Comparison of ENCODE assay signal across 11 cellular contexts in genomic region chr19:51098366-51099069, GRCh38. TPM values are rescaled to one million over a fixed set of nuclear protein-coding genes. Genes with fewer than 3 reads are reported as not detected.
DNase-seq lines count a peak whose midpoint lies in the region; ATAC-seq, FAIRE-seq and TF ChIP-seq lines count a peak whose summit lies in the region.
"Had no signal": no experiment of that assay in that cellular context is flagged by ENCODE, and none has a peak within 500 bp of the region (broad histone marks: within the 10 kb centered on the region; RNA-seq: fewer than 3 reads in every experiment).

No MANE protein-coding gene starts in this region.

- no peak overlapping the region for H3K23ac ChIP-seq in H1 (ENCODE audit: insufficient read length)

- TF ChIP-seq CTCF in CD14-positive monocyte (IDR thresholded peaks at IDR 0.05): no peak
- TF ChIP-seq CTCF in H1 (IDR thresholded peaks at IDR 0.05; ENCODE audit: control extremely low read depth in 1 of 3, insufficient read depth in 1 of 3, low read depth in 1 of 3, low read length in 3 of 3): peak; percentile 14 to 30 (median 20); a peak in 3 of 4 replicates
- TF ChIP-seq CTCF in natural killer cell (IDR thresholded peaks at IDR 0.05): no peak

- FAIRE-seq in H1 (lab: Jason Lieb, UNC): no peak

- H4K5ac ChIP-seq in H1 (ENCODE audit: insufficient read length, low read depth, low read length): no peak overlapping the region

- peaks cover 23% of the 10 kb centered on the region for H3K4me1 Mint-ChIP-seq in CD14-positive monocyte
- peaks cover 18% of the 10 kb centered on the region for H3K4me1 Mint-ChIP-seq in activated CD4-positive, alpha-beta memory T cell treated with anti-CD3 and anti-CD28 coated beads for 36 hours (ENCODE audit: low read depth)
- H3K4me1 Mint-ChIP-seq in natural killer cell: peaks cover 25 to 33% of the 10 kb centered on the region in 2 donors

- peaks cover 3% of the 10 kb centered on the region for H3K79me1 ChIP-seq in H1 (ENCODE audit: low read depth, low read length)

- peak overlapping the region in 1 of 4 experiments; percentile 52; a peak in 3 of 8 replicates for H3K4me3 ChIP-seq in H1 (ENCODE audit: extremely low read depth in 1 of 4, insufficient read depth in 2 of 4, low read depth in 3 of 4, low read length in 4 of 4)
- H3K4me3 ChIP-seq: SK-N-MC had no signal

- H3K4ac ChIP-seq in H1 (replicated peaks; ENCODE audit: insufficient read length, low read depth, low read length): no peak overlapping the region

- H3K4me1 ChIP-seq in H1 (replicated peaks in 1 of 4; ENCODE audit: control insufficient read depth in 3 of 4, insufficient read depth in 4 of 4, low read length in 3 of 4): peaks cover 0 to 6% (median 2%) of the 10 kb centered on the region in 4 experiments; a peak in 4 of 7 replicates

- intact Hi-C loops in CD14-positive monocyte (cut with micrococcal nuclease): no loop called here
- intact Hi-C loops in activated CD4-positive, alpha-beta memory T cell treated with anti-CD3 and anti-CD28 coated beads for 36 hours (cut with micrococcal nuclease): no loop called here
- intact Hi-C loops in natural killer cell (cut with micrococcal nuclease): loop anchor here (10.0 kb wide), 1 partner anchor 164 kb away; no protein-coding TSS in a partner anchor

- peaks cover 0 to 3% (median 0%) of the 10 kb centered on the region in 7 donors for H3K9me3 Mint-ChIP-seq in CD14-positive monocyte
- no peaks in the 10 kb centered on the region for H3K9me3 Mint-ChIP-seq in activated CD4-positive, alpha-beta memory T cell treated with anti-CD3 and anti-CD28 coated beads for 36 hours
- H3K9me3 Mint-ChIP-seq in natural killer cell: no peaks in the 10 kb centered on the region

- no peaks in the 10 kb centered on the region for H3K23me2 ChIP-seq in H1 (ENCODE audit: low read depth, low read length)

- H2BK120ac ChIP-seq in H1 (replicated peaks; ENCODE audit: low read depth, low read length): no peak overlapping the region

- H3K14ac ChIP-seq in H1 (ENCODE audit: insufficient read length): no peak overlapping the region

- H3K79me2 ChIP-seq in H1 (ENCODE audit: control insufficient read depth in 1 of 2, insufficient read depth in 2 of 2, low read length in 2 of 2): no peaks in the 10 kb centered on the region

- no peak overlapping the region for H2AFZ ChIP-seq in H1 (ENCODE audit: low read length)

- no peak for TF ChIP-seq EP300 in H1 (IDR thresholded peaks at IDR 0.05; ENCODE audit: borderline replicate concordance in 1 of 2, low read depth in 2 of 2, low read length in 2 of 2)

- no peak overlapping the region for H4K91ac ChIP-seq in H1 (replicated peaks; ENCODE audit: insufficient read length, low read length)

- H4K20me1 ChIP-seq in H1 (replicated peaks in 1 of 2; ENCODE audit: control insufficient read depth in 1 of 2, insufficient read depth in 2 of 2, low read length in 2 of 2): peaks cover 2 to 3% of the 10 kb centered on the region in 2 experiments

- peak overlapping the region in 1 of 2 donors; percentile 61 for H3K4me3 Mint-ChIP-seq in CD14-positive monocyte
- no peak overlapping the region for H3K4me3 Mint-ChIP-seq in activated CD4-positive, alpha-beta memory T cell treated with anti-CD3 and anti-CD28 coated beads for 36 hours
- H3K4me3 Mint-ChIP-seq in natural killer cell: no peak overlapping the region

- peaks cover 36 to 60% of the 10 kb centered on the region in 2 donors for H3K36me3 Mint-ChIP-seq in CD14-positive monocyte
- peaks cover 20% of the 10 kb centered on the region for H3K36me3 Mint-ChIP-seq in activated CD4-positive, alpha-beta memory T cell treated with anti-CD3 and anti-CD28 coated beads for 36 hours
- no peaks in the 10 kb centered on the region for H3K36me3 Mint-ChIP-seq in natural killer cell

- H3K9me3 ChIP-seq in H1 (ENCODE audit: insufficient read depth in 2 of 2, low read depth in 1 of 2, low read length in 1 of 2): no peaks in the 10 kb centered on the region

- H2AK5ac ChIP-seq in H1 (ENCODE audit: low read depth, low read length): no peak overlapping the region

- CTCF ChIA-PET in activated CD4-positive, alpha-beta memory T cell treated with anti-CD3 and anti-CD28 coated beads for 36 hours (lab: Charles Lee): no interaction called here
- CTCF ChIA-PET in H1 (lab: Charles Lee; ENCODE audit: partially characterized antibody): interaction anchor here (0.6 kb wide), 1 partner anchor 97 kb away, joined by 3 read pairs; the partner anchor contains the start of gene KLK8

- H3K4me2 ChIP-seq in H1 (ENCODE audit: insufficient read depth in 1 of 2, low read depth in 2 of 2, low read length in 2 of 2): peak overlapping the region in 1 of 2 experiments; percentile 51; a peak in 1 of 4 replicates

- peak overlapping the region in 5 of 7 donors; percentile 6 to 82 (median 26) for H3K27ac Mint-ChIP-seq in CD14-positive monocyte
- H3K27ac Mint-ChIP-seq in activated CD4-positive, alpha-beta memory T cell treated with anti-CD3 and anti-CD28 coated beads for 36 hours: no peak overlapping the region
- H3K27ac Mint-ChIP-seq in natural killer cell: peak overlapping the region in 1 of 2 donors; percentile 77

- no peak overlapping the region for H3K56ac ChIP-seq in H1 (replicated peaks; ENCODE audit: insufficient read length, low read depth, low read length)

- TF ChIP-seq POLR2A in H1 (IDR thresholded peaks at IDR 0.05; ENCODE audit: control extremely low read depth in 1 of 2, low read depth in 2 of 2, low read length in 2 of 2): no peak

- H4K8ac ChIP-seq in H1 (ENCODE audit: extremely low read depth, insufficient read depth, low read length): no peak overlapping the region; the same call in 1 of the 2 replicates

- H3K27me3 Mint-ChIP-seq in CD14-positive monocyte (ENCODE audit: low read depth in 3 of 3) (peaks cover 2 to 3% (median 3%) of the 10 kb centered on the region in 3 donors), natural killer cell (ENCODE audit: low read depth in 2 of 2) (no peaks in the 10 kb centered on the region)
- H3K27me3 Mint-ChIP-seq in activated CD4-positive, alpha-beta memory T cell treated with anti-CD3 and anti-CD28 coated beads for 36 hours: no peaks in the 10 kb centered on the region

- ATAC-seq in natural killer cell (peak in 2 of 3 donors; percentile 82 to 89), GM18498 (IDR thresholded peaks at IDR 0.05; ENCODE audit: unreplicated experiment) (no peak)

- no peak overlapping the region for H2BK20ac ChIP-seq in H1 (ENCODE audit: low read length)

- H2BK5ac ChIP-seq in H1 (ENCODE audit: low read depth, low read length): no peak overlapping the region

- no peak for TF ChIP-seq RAD21 in H1 (IDR thresholded peaks at IDR 0.05 in 1 of 2, conservative IDR thresholded peaks at IDR 0.05 in 1 of 2; ENCODE audit: low read depth in 2 of 2, low read length in 2 of 2)

- POLR2A ChIA-PET in activated CD4-positive, alpha-beta memory T cell treated with anti-CD3 and anti-CD28 coated beads for 36 hours (lab: Charles Lee): no interaction called here
- POLR2A ChIA-PET in H1 (lab: Charles Lee; ENCODE audit: partially characterized antibody): no interaction called here

- no peak overlapping the region for H2BK12ac ChIP-seq in H1 (ENCODE audit: low read depth, low read length)

- H3K27me3 ChIP-seq in H1 (replicated peaks in 1 of 4; ENCODE audit: control insufficient read depth in 3 of 4, extremely low read depth in 1 of 4, insufficient read depth in 3 of 4, low read length in 3 of 4): no peaks in the 10 kb centered on the region; a peak in 1 of 7 replicates

- no peak overlapping the region for H2BK15ac ChIP-seq in H1 (ENCODE audit: low read length)

- 58% methylated on average over 51 of the region's 80 CpGs; no CpG with 5 or more reads in 1 of the 2 experiments for WGBS in H1 (ENCODE audit: extremely low coverage in 1 of 2, insufficient coverage in 1 of 2, insufficient read length in 1 of 2, insufficient replicate concordance in 2 of 2, low coverage in 1 of 2, low lambda C conversion rate in 2 of 2, missing lambda C conversion rate in 1 of 2), 2 experiments

- H3K27ac ChIP-seq in H1 (ENCODE audit: low read depth, low read length): no peak overlapping the region
- H3K27ac ChIP-seq: SK-N-MC had no signal

- no peak overlapping the region for H3K18ac ChIP-seq in H1 (ENCODE audit: extremely low read depth, low read length)

- no peaks in the 10 kb centered on the region; a peak in 3 of 8 replicates for H3K36me3 ChIP-seq in H1 (ENCODE audit: control insufficient read depth in 2 of 4, insufficient read depth in 4 of 4, low read length in 3 of 4)

- no peak overlapping the region for H3K9ac ChIP-seq in H1 (replicated peaks in 1 of 4; ENCODE audit: extremely low read depth in 1 of 4, low read depth in 3 of 4, low read length in 3 of 4)

- no peak for DNase-seq in CD14-positive monocyte (ENCODE audit: low spot score)
- DNase-seq in activated CD4-positive, alpha-beta memory T cell treated with anti-CD3 and anti-CD28 coated beads for 36 hours: peak; percentile 50
- no peak for DNase-seq in H1 (ENCODE audit: low read depth in 1 of 2, low spot score in 2 of 2)
- peak; percentile 42 for DNase-seq in natural killer cell
- DNase-seq in HPDE6-E6E7 (ENCODE audit: extremely low spot score): no peak
- no peak for DNase-seq in GM19240 (ENCODE audit: insufficient read length, low spot score)
- no peak for DNase-seq in foreskin melanocyte
- DNase-seq: IMR-90 had no signal

RNA-seq across cellular contexts. Expression of gene CTU1, which starts 9.7 kb away (rescaled TPM):
- polyA plus RNA-seq in CD14-positive monocyte (1 to 10 TPM in 1 of 2 donors, under 1 TPM in 1; 0.75 to 3.0 TPM), H1 (2011; rRNA removed) (4.6 and 6.6 TPM in 2 replicates)
- total RNA-seq in activated CD4-positive, alpha-beta memory T cell treated with anti-CD3 and anti-CD28 coated beads for 36 hours: 1 to 10 TPM; 8.8 to 9.8 TPM
- total RNA-seq in H1 (2021; fragmentation: NEBNext Ultra II Directional; extraction: Animal tissue kit (Norgen Biotek cat#: 25700)): 7.2 and 8.1 TPM in 2 replicates
- polyA plus RNA-seq in H1 (2011; cell fraction: cytosol; rRNA removed): 5.2 TPM
- polyA plus RNA-seq in H1 (2011; cell fraction: nucleus; rRNA removed): 12.7 TPM
- 2.9 to 4.4 TPM (median 3.7 TPM) in 4 replicates for polyA plus RNA-seq in H1 (2012, experiment 1 of 2)
- 1.4 TPM for polyA plus RNA-seq in H1 (2012, experiment 2 of 2)
- 3.1 TPM for polyA plus RNA-seq in H1 (2013, experiment 1 of 2)
- polyA plus RNA-seq in H1 (2013, experiment 2 of 2): 2.6 TPM
- polyA minus RNA-seq in H1 (2011; rRNA and poly(A)+ RNA removed): 1.4 and 1.6 TPM in 2 replicates
- 3.9 TPM for polyA minus RNA-seq in H1 (2011; cell fraction: cytosol; rRNA and poly(A)+ RNA removed)
- polyA minus RNA-seq in H1 (2011; cell fraction: nucleus; rRNA and poly(A)+ RNA removed): 4.5 TPM
- 1 to 10 TPM; 2.5 to 6.5 (median 3.8) TPM for total RNA-seq in natural killer cell

RNA-seq across cellular contexts. Expression of gene KLK14, which starts 15.8 kb away (rescaled TPM):
- polyA plus RNA-seq in CD14-positive monocyte (not detected), H1 (2011; rRNA removed) (0.09 and 0.22 TPM in 2 replicates)
- total RNA-seq in activated CD4-positive, alpha-beta memory T cell treated with anti-CD3 and anti-CD28 coated beads for 36 hours: under 1 TPM; 0.61 to 0.76 TPM
- 0.40 and 1.2 TPM in 2 replicates for total RNA-seq in H1 (2021; fragmentation: NEBNext Ultra II Directional; extraction: Animal tissue kit (Norgen Biotek cat#: 25700))
- 0.32 TPM for polyA plus RNA-seq in H1 (2011; cell fraction: cytosol; rRNA removed)
- 2.3 TPM for polyA plus RNA-seq in H1 (2011; cell fraction: nucleus; rRNA removed)
- 0.64 to 0.87 TPM (median 0.86 TPM) in 4 replicates for polyA plus RNA-seq in H1 (2012, experiment 1 of 2)
- not detected for polyA plus RNA-seq in H1 (2012, experiment 2 of 2)
- polyA plus RNA-seq in H1 (2013, experiment 1 of 2): 0.24 TPM
- polyA plus RNA-seq in H1 (2013, experiment 2 of 2): 0.28 TPM
- not detected in 2 replicates for polyA minus RNA-seq in H1 (2011; rRNA and poly(A)+ RNA removed)
- not detected for polyA minus RNA-seq in H1 (2011; cell fraction: cytosol; rRNA and poly(A)+ RNA removed)
- polyA minus RNA-seq in H1 (2011; cell fraction: nucleus; rRNA and poly(A)+ RNA removed): not detected
- total RNA-seq in natural killer cell: 1 to 10 TPM in 2 of 3 donors, under 1 TPM in 1; 0.64 to 1.3 (median 1.1) TPM
- total RNA-seq: IMR-90 had no signal
- polyA plus RNA-seq: IMR-90, neural cell had no signal

RNA-seq across cellular contexts. Expression of gene SIGLEC9, which starts 26.2 kb away (rescaled TPM):
- polyA plus RNA-seq in CD14-positive monocyte: 100 to 1,000 TPM in 1 of 2 donors, 10 to 100 TPM in 1; 87.5 to 133 TPM
- 1 to 10 TPM; 1.3 to 1.4 TPM for total RNA-seq in activated CD4-positive, alpha-beta memory T cell treated with anti-CD3 and anti-CD28 coated beads for 36 hours
- total RNA-seq in H1 (2021; fragmentation: NEBNext Ultra II Directional; extraction: Animal tissue kit (Norgen Biotek cat#: 25700)): not detected in 2 replicates
- 0.05 TPM in 1 of 2 replicates, not detected in the other for polyA plus RNA-seq in H1 (2011; rRNA removed)
- polyA plus RNA-seq in H1 (2011; cell fraction: cytosol; rRNA removed): not detected
- polyA plus RNA-seq in H1 (2011; cell fraction: nucleus; rRNA removed): not detected
- polyA plus RNA-seq in H1 (2012, experiment 1 of 2): not detected in 4 replicates
- not detected for polyA plus RNA-seq in H1 (2012, experiment 2 of 2)
- not detected for polyA plus RNA-seq in H1 (2013, experiment 1 of 2)
- not detected for polyA plus RNA-seq in H1 (2013, experiment 2 of 2)
- polyA minus RNA-seq in H1 (2011; rRNA and poly(A)+ RNA removed): not detected in 2 replicates
- not detected for polyA minus RNA-seq in H1 (2011; cell fraction: cytosol; rRNA and poly(A)+ RNA removed)
- not detected for polyA minus RNA-seq in H1 (2011; cell fraction: nucleus; rRNA and poly(A)+ RNA removed)
- 10 to 100 TPM; 13.0 to 15.3 (median 13.8) TPM for total RNA-seq in natural killer cell
- total RNA-seq: IMR-90 had no signal
- polyA plus RNA-seq: neural cell had no signal

RNA-seq across cellular contexts. Expression of gene KLK13, which starts 33.6 kb away (rescaled TPM):
- polyA plus RNA-seq in CD14-positive monocyte (not detected), H1 (2011; rRNA removed) (4.5 and 4.6 TPM in 2 replicates)
- not detected for total RNA-seq in activated CD4-positive, alpha-beta memory T cell treated with anti-CD3 and anti-CD28 coated beads for 36 hours
- total RNA-seq in H1 (2021; fragmentation: NEBNext Ultra II Directional; extraction: Animal tissue kit (Norgen Biotek cat#: 25700)): 4.2 and 5.0 TPM in 2 replicates
- 4.3 TPM for polyA plus RNA-seq in H1 (2011; cell fraction: cytosol; rRNA removed)
- 4.7 TPM for polyA plus RNA-seq in H1 (2011; cell fraction: nucleus; rRNA removed)
- 2.9 to 5.7 TPM (median 4.5 TPM) in 4 replicates for polyA plus RNA-seq in H1 (2012, experiment 1 of 2)
- 3.4 TPM for polyA plus RNA-seq in H1 (2012, experiment 2 of 2)
- 5.6 TPM for polyA plus RNA-seq in H1 (2013, experiment 1 of 2)
- 6.6 TPM for polyA plus RNA-seq in H1 (2013, experiment 2 of 2)
- 2.6 and 8.2 TPM in 2 replicates for polyA minus RNA-seq in H1 (2011; rRNA and poly(A)+ RNA removed)
- not detected for polyA minus RNA-seq in H1 (2011; cell fraction: cytosol; rRNA and poly(A)+ RNA removed)
- polyA minus RNA-seq in H1 (2011; cell fraction: nucleus; rRNA and poly(A)+ RNA removed): 1.5 TPM
- not detected for total RNA-seq in natural killer cell
- total RNA-seq: IMR-90 had no signal
- polyA plus RNA-seq: IMR-90, neural cell had no signal

RNA-seq across cellular contexts. Expression of gene SIGLEC7, which starts 43.6 kb away (rescaled TPM):
- polyA plus RNA-seq in CD14-positive monocyte: 10 to 100 TPM; 71.8 to 93.3 TPM
- not detected for total RNA-seq in activated CD4-positive, alpha-beta memory T cell treated with anti-CD3 and anti-CD28 coated beads for 36 hours
- total RNA-seq in H1 (2021; fragmentation: NEBNext Ultra II Directional; extraction: Animal tissue kit (Norgen Biotek cat#: 25700)): not detected in 2 replicates
- polyA plus RNA-seq in H1 (2011; rRNA removed): not detected in 2 replicates
- not detected for polyA plus RNA-seq in H1 (2011; cell fraction: cytosol; rRNA removed)
- polyA plus RNA-seq in H1 (2011; cell fraction: nucleus; rRNA removed): not detected
- not detected in 4 replicates for polyA plus RNA-seq in H1 (2012, experiment 1 of 2)
- not detected for polyA plus RNA-seq in H1 (2012, experiment 2 of 2)
- polyA plus RNA-seq in H1 (2013, experiment 1 of 2): not detected
- not detected for polyA plus RNA-seq in H1 (2013, experiment 2 of 2)
- polyA minus RNA-seq in H1 (2011; rRNA and poly(A)+ RNA removed): not detected in 2 replicates
- not detected for polyA minus RNA-seq in H1 (2011; cell fraction: cytosol; rRNA and poly(A)+ RNA removed)
- polyA minus RNA-seq in H1 (2011; cell fraction: nucleus; rRNA and poly(A)+ RNA removed): not detected
- total RNA-seq in natural killer cell: 10 to 100 TPM; 48.6 to 56.0 (median 49.5) TPM
- total RNA-seq: IMR-90 had no signal
- polyA plus RNA-seq: IMR-90, neural cell had no signal

Comparison
In these comparisons a context has a peak if more than half of its experiments do, and no peak if none do; other contexts are left out.
1. DNase-seq: peak in activated CD4-positive, alpha-beta memory T cell treated with anti-CD3 and anti-CD28 coated beads for 36 hours (single experiment) and natural killer cell (single experiment); none in CD14-positive monocyte (single experiment), H1 (0 of 2), HPDE6-E6E7 (single experiment), GM19240 (single experiment) and foreskin melanocyte (single experiment).
2. CTCF ChIP-seq: peak in H1 (3 of 3); none in CD14-positive monocyte (single experiment) and natural killer cell (single experiment).
3. RNA of gene SIGLEC9, which starts 26.2 kb away (total RNA-seq): 13.0 to 15.3 TPM in natural killer cell; 1.3 to 1.4 TPM in activated CD4-positive, alpha-beta memory T cell treated with anti-CD3 and anti-CD28 coated beads for 36 hours and not detected in H1; every median in the first group is over 4 times any median in the second.